8 cellular contexts compared by ENCODE assay signal in genomic region chr11:75142714-75143419, GRCh38. TPM values are rescaled to one million over a fixed set of nuclear protein-coding genes. Genes with fewer than 3 reads are reported as not detected.
DNase-seq lines count a peak whose midpoint lies in the region; ATAC-seq and TF ChIP-seq lines count a peak whose summit lies in the region.

No MANE protein-coding gene starts in this region.

- DNase-seq in Ammon's horn (ENCODE audit: low spot score) = peak; percentile 88
- peak in 4 of 5 experiments; percentile 44 to 85 (median 56) for DNase-seq in T-helper 2 cell
- DNase-seq in adrenal gland = peak; percentile 56 to 92 (median 76)
- peak; percentile 80 to 90 (median 87) for DNase-seq in right cardiac atrium

- H3K27me3 ChIP-seq in adrenal gland (no peaks in the 10 kb centered on the region), right cardiac atrium (ENCODE audit: control insufficient read depth, insufficient read depth) (no peaks in the 10 kb centered on the region)

- ATAC-seq in GM19395 (IDR thresholded peaks at IDR 0.05; ENCODE audit: unreplicated experiment) (peak; percentile 66), right cardiac atrium (peak; percentile 85 to 95), GM21526 (IDR thresholded peaks at IDR 0.05; ENCODE audit: low FRiP score, unreplicated experiment) (no peak)

- 40 to 59% (median 46%) methylated on average over 7 to 10 of the region's 10 CpGs for WGBS in adrenal gland, 4 donors
- 43% methylated on average over 10 of the region's 10 CpGs for WGBS in right cardiac atrium

- H3K4me1 ChIP-seq in adrenal gland (replicated peaks in 1 of 2) = peaks cover 0 to 30% of the 10 kb centered on the region in 2 donors
- H3K4me1 ChIP-seq in right cardiac atrium (ENCODE audit: control insufficient read depth, insufficient read depth, low read length) = peaks cover 3% of the 10 kb centered on the region

- H3K4me3 ChIP-seq in adrenal gland (no peak overlapping the region), right cardiac atrium (ENCODE audit: low read length) (no peak overlapping the region), skin epidermis (no peak overlapping the region)

- TF ChIP-seq POLR2A in adrenal gland (IDR thresholded peaks at IDR 0.05) = no peak

- H3K27ac ChIP-seq in KOPT-K1 (ENCODE audit: low read depth, low read length, poor library complexity, severe bottlenecking) (peak overlapping the region; percentile 28), adrenal gland (peak overlapping the region in 2 of 5 donors; percentile 71 to 82), right cardiac atrium (ENCODE audit: low read length) (no peak overlapping the region), skin epidermis (peak overlapping the region in 15 of 21 experiments; percentile 3 to 75 (median 44))

- H3K9me3 ChIP-seq in KOPT-K1 (ENCODE audit: insufficient read depth, low read length, poor library complexity, severe bottlenecking) (no peaks in the 10 kb centered on the region), adrenal gland (replicated peaks in 1 of 3) (no peaks in the 10 kb centered on the region), right cardiac atrium (ENCODE audit: control insufficient read depth, low read length) (no peaks in the 10 kb centered on the region)

- H3K36me3 ChIP-seq in KOPT-K1 (ENCODE audit: insufficient read depth, low read length) (no peaks in the 10 kb centered on the region), adrenal gland (replicated peaks in 1 of 2) (no peaks in the 10 kb centered on the region)

- peak in 2 of 6 experiments; percentile 27 to 28 for TF ChIP-seq CTCF in adrenal gland (IDR thresholded peaks at IDR 0.05)

- intact Hi-C loops in adrenal gland (cut with DNase I) (loop anchor here (5.0 to 10.0 kb wide), 3 partner anchors 104 to 216 kb away; no protein-coding TSS in a partner anchor), right cardiac atrium (cut with DNase I) (loop anchor here in 2 of 4 donors (5.0 kb wide), 1 partner anchor 104 kb away; no protein-coding TSS in a partner anchor)

RNA-seq across cellular contexts. Expression of gene SLCO2B1, which starts 8.0 kb away (rescaled TPM):
- total RNA-seq in adrenal gland = 100 to 1,000 TPM in 7 of 8 donors, 10 to 100 TPM in 1; 63.8 to 234 (median 160) TPM
- 10 to 100 TPM; 13.0 to 24.3 (median 18.5) TPM for polyA plus RNA-seq in adrenal gland
- total RNA-seq in right cardiac atrium = 10 to 100 TPM; 23.0 to 40.7 (median 27.6) TPM
- 5.1 TPM for polyA plus RNA-seq in right cardiac atrium

RNA-seq across cellular contexts. Expression of gene OR2AT4, which starts 46.2 kb away (rescaled TPM):
- not detected for total RNA-seq in adrenal gland
- polyA plus RNA-seq in adrenal gland = not detected
- not detected for total RNA-seq in right cardiac atrium
- not detected for polyA plus RNA-seq in right cardiac atrium
